27 cellular contexts compared by ENCODE assay signal in genomic region chr21:44749759-44750674, GRCh38. TPM values are rescaled to one million over a fixed set of nuclear protein-coding genes. Genes with fewer than 3 reads are reported as not detected.
"Had no signal": no experiment of that assay in that cellular context is flagged by ENCODE, and none has a peak within 500 bp of the region (broad histone marks: within the 10 kb centered on the region; RNA-seq: fewer than 3 reads in every experiment).

No MANE protein-coding gene starts in this region.

- H3K9me3 Mint-ChIP-seq: activated B cell treated with CpG ODN at 0.5 μM for 24 hours; activated CD4-positive, alpha-beta T cell treated with anti-CD3 and anti-CD28 coated beads, Interleukin-2, amount 10 ng/mL, durations not matched to agents 24 days and 14 days; activated naive CD8-positive, alpha-beta T cell treated with anti-CD3 and anti-CD28 coated beads for 36 hours; activated T-cell treated with anti-CD3 and anti-CD28 coated beads, Interleukin-2, amount 50 U/mL, for 72 hours had no signal

- H3K9me3 ChIP-seq: body of pancreas, esophagus squamous epithelium, upper lobe of left lung had no signal

- ATAC-seq: activated T-cell treated with anti-CD3 and anti-CD28 coated beads, Interleukin-2, amount 50 U/mL, for 72 hours; body of pancreas; naive thymus-derived CD4-positive, alpha-beta T cell; T-helper 17 cell had no signal

- H3K27ac ChIP-seq: body of pancreas, esophagus squamous epithelium, upper lobe of left lung had no signal

- H3K36me3 Mint-ChIP-seq: activated naive CD8-positive, alpha-beta T cell treated with anti-CD3 and anti-CD28 coated beads for 36 hours; immature natural killer cell had no signal

- H3K36me3 ChIP-seq: esophagus squamous epithelium, upper lobe of left lung had no signal

- DNase-seq: activated B cell treated with CpG ODN at 0.5 μM for 24 hours; activated CD4-positive, alpha-beta T cell treated with anti-CD3 and anti-CD28 coated beads, Interleukin-2, amount 10 ng/mL, durations not matched to agents 24 days and 14 days; activated CD8-positive, alpha-beta memory T cell treated with anti-CD3 and anti-CD28 coated beads, Interleukin-2, amount 50 U/mL, for 48 hours; activated naive CD8-positive, alpha-beta T cell treated with anti-CD3 and anti-CD28 coated beads for 36 hours; activated T-cell treated with anti-CD3 and anti-CD28 coated beads, Interleukin-2, amount 50 U/mL, for 72 hours; amygdala; body of pancreas; central memory CD4-positive, alpha-beta T cell; cortex of kidney; effector CD4-positive, alpha-beta T cell; esophagus squamous epithelium; hypothalamus; immature natural killer cell; naive thymus-derived CD4-positive, alpha-beta T cell; nucleus accumbens; stimulated activated CD4-positive, alpha-beta T cell treated with anti-CD3 and anti-CD28 coated beads, Interleukin-4, amount 100 ng/mL, for 24 hours; stimulated activated naive CD4-positive, alpha-beta T cell treated with Interleukin-2 at 50 U/mL for 16 hours; T-helper 17 cell had no signal

- H3K4me3 ChIP-seq: body of pancreas, esophagus squamous epithelium, upper lobe of left lung had no signal

- H3K4me3 Mint-ChIP-seq: activated B cell treated with CpG ODN at 0.5 μM for 24 hours; activated CD4-positive, alpha-beta T cell treated with anti-CD3 and anti-CD28 coated beads, Interleukin-2, amount 10 ng/mL, durations not matched to agents 24 days and 14 days; activated naive CD8-positive, alpha-beta T cell treated with anti-CD3 and anti-CD28 coated beads for 36 hours; activated T-cell treated with anti-CD3 and anti-CD28 coated beads, Interleukin-2, amount 50 U/mL, for 72 hours; immature natural killer cell; naive thymus-derived CD4-positive, alpha-beta T cell; T-helper 17 cell had no signal

- H3K27me3 ChIP-seq: body of pancreas, upper lobe of left lung had no signal

- H3K27ac Mint-ChIP-seq: activated B cell treated with CpG ODN at 0.5 μM for 24 hours; activated CD4-positive, alpha-beta T cell treated with anti-CD3 and anti-CD28 coated beads, Interleukin-2, amount 10 ng/mL, durations not matched to agents 24 days and 14 days; activated naive CD8-positive, alpha-beta T cell treated with anti-CD3 and anti-CD28 coated beads for 36 hours; activated T-cell treated with anti-CD3 and anti-CD28 coated beads, Interleukin-2, amount 50 U/mL, for 72 hours; immature natural killer cell; naive thymus-derived CD4-positive, alpha-beta T cell; progenitor cell of endocrine pancreas; T-helper 17 cell had no signal

- H3K4me1 Mint-ChIP-seq: activated B cell treated with CpG ODN at 0.5 μM for 24 hours; activated CD4-positive, alpha-beta T cell treated with anti-CD3 and anti-CD28 coated beads, Interleukin-2, amount 10 ng/mL, durations not matched to agents 24 days and 14 days; activated naive CD8-positive, alpha-beta T cell treated with anti-CD3 and anti-CD28 coated beads for 36 hours; immature natural killer cell had no signal

- H3K4me1 ChIP-seq: body of pancreas, upper lobe of left lung had no signal

RNA-seq across cellular contexts. Expression of gene TSPEAR, which starts 38.6 kb away (rescaled TPM):
- total RNA-seq: activated B cell treated with CpG ODN at 0.5 μM for 24 hours; activated CD4-positive, alpha-beta T cell treated with anti-CD3 and anti-CD28 coated beads, Interleukin-2, amount 10 ng/mL, durations not matched to agents 24 days and 14 days; activated naive CD8-positive, alpha-beta T cell treated with anti-CD3 and anti-CD28 coated beads for 36 hours; activated T-cell treated with anti-CD3 and anti-CD28 coated beads, Interleukin-2, amount 50 U/mL, for 72 hours; endothelial cell of umbilical vein; esophagus squamous epithelium; fibroblast of villous mesenchyme; mononuclear cell; naive thymus-derived CD4-positive, alpha-beta T cell; progenitor cell of endocrine pancreas; T-helper 17 cell; temporal lobe had no signal
- polyA plus RNA-seq: immature natural killer cell had no signal

RNA-seq across cellular contexts. Expression of gene KRTAP10-12, which starts 53.0 kb away (rescaled TPM):
- total RNA-seq: activated B cell treated with CpG ODN at 0.5 μM for 24 hours; activated CD4-positive, alpha-beta T cell treated with anti-CD3 and anti-CD28 coated beads, Interleukin-2, amount 10 ng/mL, durations not matched to agents 24 days and 14 days; activated naive CD8-positive, alpha-beta T cell treated with anti-CD3 and anti-CD28 coated beads for 36 hours; activated T-cell treated with anti-CD3 and anti-CD28 coated beads, Interleukin-2, amount 50 U/mL, for 72 hours; body of pancreas; endothelial cell of umbilical vein; esophagus squamous epithelium; fibroblast of villous mesenchyme; glomerular endothelial cell; lung microvascular endothelial cell; mononuclear cell; naive thymus-derived CD4-positive, alpha-beta T cell; progenitor cell of endocrine pancreas; right cardiac atrium; T-helper 17 cell; temporal lobe; upper lobe of left lung had no signal
- polyA plus RNA-seq: endothelial cell of umbilical vein; immature natural killer cell; naive thymus-derived CD4-positive, alpha-beta T cell; right cardiac atrium had no signal
